In the genomic region with DNA sequence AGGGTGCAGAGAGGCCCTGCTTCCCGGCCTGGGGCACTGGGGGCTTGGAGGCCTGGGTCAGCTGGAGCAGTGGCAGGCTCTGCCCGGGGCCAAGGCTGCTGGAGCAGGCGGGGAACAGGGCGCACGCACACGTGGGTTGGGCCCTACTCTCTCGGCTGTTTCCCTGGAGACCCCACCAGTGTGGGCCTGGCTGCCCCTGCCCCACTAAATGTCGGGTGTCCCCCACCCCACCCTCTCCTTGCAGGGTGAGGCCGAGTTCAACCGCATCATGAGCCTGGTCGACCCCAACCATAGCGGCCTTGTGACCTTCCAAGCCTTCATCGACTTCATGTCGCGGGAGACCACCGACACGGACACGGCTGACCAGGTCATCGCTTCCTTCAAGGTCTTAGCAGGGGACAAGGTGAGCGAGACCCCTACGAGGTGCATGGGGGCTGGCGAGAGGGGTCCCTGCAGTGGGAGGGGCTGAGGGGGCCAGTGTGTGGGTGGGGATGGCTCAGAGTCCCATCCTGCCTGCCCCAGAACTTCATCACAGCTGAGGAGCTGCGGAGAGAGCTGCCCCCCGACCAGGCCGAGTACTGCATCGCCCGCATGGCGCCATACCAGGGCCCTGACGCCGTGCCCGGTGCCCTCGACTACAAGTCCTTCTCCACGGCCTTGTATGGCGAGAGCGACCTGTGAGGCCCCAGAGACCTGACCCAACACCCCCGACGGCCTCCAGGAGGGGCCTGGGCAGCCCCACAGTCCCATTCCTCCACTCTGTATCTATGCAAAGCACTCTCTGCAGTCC, we compare ENCODE assay signal across 16 cellular contexts. TPM values are rescaled to one million over a fixed set of nuclear protein-coding genes. Genes with fewer than 3 reads are reported as not detected.
A peak's percentile ranks its signal among the peaks of the same experiment; 100 is the strongest.
DNase-seq lines count a peak whose midpoint lies in the region; ATAC-seq and TF ChIP-seq lines count a peak whose summit lies in the region.
"Had no signal": no experiment of that assay in that cellular context is flagged by ENCODE, and none has a peak within 500 bp of the region (broad histone marks: within the 10 kb centered on the region; RNA-seq: fewer than 3 reads in every experiment).

No MANE protein-coding gene starts in this region.

- ATAC-seq in T-helper 17 cell, result no peak
- no peak for ATAC-seq in memory B cell (ENCODE audit: low read depth)
- no peak for ATAC-seq in stimulated activated naive B cell treated with anti-CD40 and anti-IgM and Interleukin-4, amounts not matched to agents 10 μg/mL and 1 μg/mL and 100 μg/mL, for 72 hours (replicated peaks)
- ATAC-seq in HG03439 (IDR thresholded peaks at IDR 0.05; ENCODE audit: unreplicated experiment), result no peak

- H3K4me1 Mint-ChIP-seq in T-helper 17 cell (peaks cover 19% of the 10 kb centered on the region), glutamatergic neuron (ENCODE audit: low read depth, unreplicated experiment) (peaks cover 14% of the 10 kb centered on the region), memory B cell (peaks cover 16% of the 10 kb centered on the region)
- H3K4me1 Mint-ChIP-seq in stimulated activated naive B cell treated with anti-CD40 and anti-IgM and Interleukin-4, amounts not matched to agents 10 μg/mL and 1 μg/mL and 100 μg/mL, for 72 hours, result peaks cover 9 to 25% of the 10 kb centered on the region in 2 donors

- H3K27ac Mint-ChIP-seq in T-helper 17 cell, result peak overlapping the region; percentile 67
- no peak overlapping the region for H3K27ac Mint-ChIP-seq in glutamatergic neuron (ENCODE audit: unreplicated experiment)
- peak overlapping the region; percentile 53 for H3K27ac Mint-ChIP-seq in memory B cell
- H3K27ac Mint-ChIP-seq in stimulated activated naive B cell treated with anti-CD40 and anti-IgM and Interleukin-4, amounts not matched to agents 10 μg/mL and 1 μg/mL and 100 μg/mL, for 72 hours, result peak overlapping the region; percentile 59
- H3K27ac Mint-ChIP-seq: neural progenitor cell had no signal

- H3K9me3 ChIP-seq in T-helper 17 cell (ENCODE audit: control insufficient read depth, low read length, poor library complexity, severe bottlenecking), result no peaks in the 10 kb centered on the region
- H3K9me3 ChIP-seq: SJSA1 had no signal

- no peaks in the 10 kb centered on the region for H3K27me3 Mint-ChIP-seq in T-helper 17 cell
- H3K27me3 Mint-ChIP-seq in glutamatergic neuron (ENCODE audit: unreplicated experiment), result peaks cover 17% of the 10 kb centered on the region
- no peaks in the 10 kb centered on the region for H3K27me3 Mint-ChIP-seq in memory B cell
- no peaks in the 10 kb centered on the region for H3K27me3 Mint-ChIP-seq in stimulated activated naive B cell treated with anti-CD40 and anti-IgM and Interleukin-4, amounts not matched to agents 10 μg/mL and 1 μg/mL and 100 μg/mL, for 72 hours
- H3K27me3 Mint-ChIP-seq: activated naive CD8-positive, alpha-beta T cell treated with anti-CD3 and anti-CD28 coated beads, Interleukin-2, amount 10 ng/mL, durations not matched to agents 7 days and 5 days had no signal

- DNase-seq in T-helper 17 cell, result no peak
- DNase-seq in glutamatergic neuron, result peak; percentile 16
- DNase-seq in memory B cell (ENCODE audit: low spot score in 2 of 2), result no peak
- no peak for DNase-seq in stimulated activated naive B cell treated with anti-CD40 and anti-IgM and Interleukin-4, amounts not matched to agents 10 μg/mL and 1 μg/mL and 100 μg/mL, for 72 hours
- DNase-seq in coronary artery (ENCODE audit: low spot score), result no peak
- no peak for DNase-seq in hypothalamus (lab: John Stamatoyannopoulos, UW)
- no peak for DNase-seq in SIG-M5 treated with dmso at 0.1 percent for 504 hours (lab: John Stamatoyannopoulos, UW; ENCODE audit: unreplicated experiment)
- DNase-seq: NCI-H1417 treated with DMSO at 0.1 percent for 48 hours had no signal

- no peak for TF ChIP-seq CTCF in glutamatergic neuron (IDR thresholded peaks at IDR 0.05; ENCODE audit: partially characterized antibody, unreplicated experiment)
- TF ChIP-seq CTCF in coronary artery (IDR thresholded peaks at IDR 0.05), result no peak

- peaks cover 9% of the 10 kb centered on the region for H3K9me3 Mint-ChIP-seq in glutamatergic neuron (ENCODE audit: unreplicated experiment)
- H3K9me3 Mint-ChIP-seq in memory B cell, result no peaks in the 10 kb centered on the region
- H3K9me3 Mint-ChIP-seq in stimulated activated naive B cell treated with anti-CD40 and anti-IgM and Interleukin-4, amounts not matched to agents 10 μg/mL and 1 μg/mL and 100 μg/mL, for 72 hours, result no peaks in the 10 kb centered on the region
- H3K9me3 Mint-ChIP-seq: activated naive CD8-positive, alpha-beta T cell treated with anti-CD3 and anti-CD28 coated beads, Interleukin-2, amount 10 ng/mL, durations not matched to agents 7 days and 5 days; H9; neural progenitor cell had no signal

- no peak overlapping the region for H3K4me3 Mint-ChIP-seq in T-helper 17 cell
- H3K4me3 Mint-ChIP-seq in glutamatergic neuron (ENCODE audit: unreplicated experiment), result no peak overlapping the region
- no peak overlapping the region for H3K4me3 Mint-ChIP-seq in memory B cell
- no peak overlapping the region for H3K4me3 Mint-ChIP-seq in stimulated activated naive B cell treated with anti-CD40 and anti-IgM and Interleukin-4, amounts not matched to agents 10 μg/mL and 1 μg/mL and 100 μg/mL, for 72 hours
- H3K4me3 Mint-ChIP-seq: activated naive CD8-positive, alpha-beta T cell treated with anti-CD3 and anti-CD28 coated beads, Interleukin-2, amount 10 ng/mL, durations not matched to agents 7 days and 5 days; H9 had no signal

- H3K4me3 ChIP-seq in coronary artery, result no peak overlapping the region
- H3K4me3 ChIP-seq: neural progenitor cell, SJSA1 had no signal

- H3K27ac ChIP-seq in coronary artery, result peak overlapping the region in 1 of 2 donors; percentile 95
- H3K27ac ChIP-seq: neural progenitor cell, SJSA1 had no signal

- H3K36me3 Mint-ChIP-seq in T-helper 17 cell (ENCODE audit: low read depth), result no peaks in the 10 kb centered on the region
- no peaks in the 10 kb centered on the region for H3K36me3 Mint-ChIP-seq in glutamatergic neuron (ENCODE audit: unreplicated experiment)
- H3K36me3 Mint-ChIP-seq in memory B cell, result peaks cover 17% of the 10 kb centered on the region
- peaks cover 33 to 53% of the 10 kb centered on the region in 2 donors for H3K36me3 Mint-ChIP-seq in stimulated activated naive B cell treated with anti-CD40 and anti-IgM and Interleukin-4, amounts not matched to agents 10 μg/mL and 1 μg/mL and 100 μg/mL, for 72 hours

RNA-seq across cellular contexts. Expression of gene CAPN12, which starts 15.3 kb away (rescaled TPM):
- total RNA-seq in T-helper 17 cell (1 to 10 TPM; 6.8 to 9.0 TPM), glutamatergic neuron (ENCODE audit: unreplicated experiment) (4.8 TPM)
- total RNA-seq: Daoy, SJSA1 had no signal

RNA-seq across cellular contexts. Expression of gene LGALS7, which starts 44.4 kb away (rescaled TPM):
- total RNA-seq in T-helper 17 cell, result not detected
- total RNA-seq in glutamatergic neuron (ENCODE audit: unreplicated experiment), result not detected
- total RNA-seq: activated naive CD8-positive, alpha-beta T cell treated with anti-CD3 and anti-CD28 coated beads, Interleukin-2, amount 10 ng/mL, durations not matched to agents 7 days and 5 days; cerebellum; Daoy; H9; left lobe of liver; SJSA1 had no signal
